In the genomic region with DNA sequence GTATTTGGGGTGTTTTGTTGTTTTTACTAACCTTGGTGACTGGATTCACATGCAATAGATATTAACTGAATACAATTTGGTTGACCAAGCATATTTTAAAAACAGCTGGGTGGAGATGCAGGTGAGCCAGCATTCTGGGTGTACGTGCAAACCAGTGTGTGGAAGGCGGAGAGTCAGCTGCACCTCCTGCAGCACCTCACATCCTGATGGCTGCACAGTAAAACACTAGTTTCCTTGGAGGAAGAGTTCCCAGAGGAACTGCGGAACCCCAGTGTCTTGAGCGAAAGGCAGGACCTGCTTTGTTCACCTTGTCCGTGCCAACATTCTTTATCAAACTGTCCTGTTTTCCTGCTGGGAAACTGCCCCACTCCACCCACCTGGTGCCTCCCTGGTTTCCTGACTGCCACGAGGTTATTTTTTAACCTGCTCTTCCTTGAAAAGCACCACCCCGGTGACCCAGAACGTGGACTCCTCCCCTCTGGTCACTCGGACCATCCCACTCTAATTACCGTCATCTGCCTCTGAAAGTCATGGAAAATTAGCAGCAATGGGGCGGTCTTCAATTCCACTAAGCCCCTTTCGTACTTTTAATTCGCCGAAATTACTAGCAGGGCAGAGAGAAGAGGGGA, we compare ENCODE assay signal across 1 cellular context.
TF ChIP-seq lines count a peak whose summit lies in the region.

No MANE protein-coding gene starts in this region.

TF ChIP-seq in K562, 482 proteins besides CTCF, POLR2A, EP300 and RAD21 (continued from another document):
- TF ChIP-seq, protein P1, sequence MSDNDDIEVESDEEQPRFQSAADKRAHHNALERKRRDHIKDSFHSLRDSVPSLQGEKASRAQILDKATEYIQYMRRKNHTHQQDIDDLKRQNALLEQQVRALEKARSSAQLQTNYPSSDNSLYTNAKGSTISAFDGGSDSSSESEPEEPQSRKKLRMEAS (CRISPR knock-in tag; IDR thresholded peaks at IDR 0.05): 0 out of 2 replicates have a peak, but pooled peaks have one; percentile 13
- TF ChIP-seq SRSF7 (optimal IDR thresholded peaks at IDR 0.05; ENCODE audit: low read depth, low read length) (no peak), KDM4B (IDR thresholded peaks at IDR 0.05; ENCODE audit: borderline replicate concordance in 2 of 2, low read depth in 1 of 2) (no peak), FOSL1 (tag; conservative IDR thresholded peaks at IDR 0.05) (no peak), ZKSCAN3 (CRISPR knock-in tag; IDR thresholded peaks at IDR 0.05) (no peak), EP400 (IDR thresholded peaks at IDR 0.05) (no peak), ESRRA (IDR thresholded peaks at IDR 0.05; ENCODE audit: borderline replicate concordance, low read depth) (no peak), ZNF551 (CRISPR knock-in tag; IDR thresholded peaks at IDR 0.05) (no peak), ZNF583 (CRISPR knock-in tag; IDR thresholded peaks at IDR 0.05) (no peak), NBN (IDR thresholded peaks at IDR 0.05; ENCODE audit: low read depth) (no peak), ZNF316 (IDR thresholded peaks at IDR 0.05) (peak; percentile 54; the same call in 1 of the 2 replicates), SRSF9 (IDR thresholded peaks at IDR 0.05; ENCODE audit: borderline replicate concordance, low read depth, low read length) (no peak)
- TF ChIP-seq, protein P2, sequence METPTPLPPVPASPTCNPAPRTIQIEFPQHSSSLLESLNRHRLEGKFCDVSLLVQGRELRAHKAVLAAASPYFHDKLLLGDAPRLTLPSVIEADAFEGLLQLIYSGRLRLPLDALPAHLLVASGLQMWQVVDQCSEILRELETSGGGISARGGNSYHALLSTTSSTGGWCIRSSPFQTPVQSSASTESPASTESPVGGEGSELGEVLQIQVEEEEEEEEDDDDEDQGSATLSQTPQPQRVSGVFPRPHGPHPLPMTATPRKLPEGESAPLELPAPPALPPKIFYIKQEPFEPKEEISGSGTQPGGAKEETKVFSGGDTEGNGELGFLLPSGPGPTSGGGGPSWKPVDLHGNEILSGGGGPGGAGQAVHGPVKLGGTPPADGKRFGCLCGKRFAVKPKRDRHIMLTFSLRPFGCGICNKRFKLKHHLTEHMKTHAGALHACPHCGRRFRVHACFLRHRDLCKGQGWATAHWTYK (CRISPR knock-in tag; IDR thresholded peaks at IDR 0.05): no peak
- TF ChIP-seq, protein P3, sequence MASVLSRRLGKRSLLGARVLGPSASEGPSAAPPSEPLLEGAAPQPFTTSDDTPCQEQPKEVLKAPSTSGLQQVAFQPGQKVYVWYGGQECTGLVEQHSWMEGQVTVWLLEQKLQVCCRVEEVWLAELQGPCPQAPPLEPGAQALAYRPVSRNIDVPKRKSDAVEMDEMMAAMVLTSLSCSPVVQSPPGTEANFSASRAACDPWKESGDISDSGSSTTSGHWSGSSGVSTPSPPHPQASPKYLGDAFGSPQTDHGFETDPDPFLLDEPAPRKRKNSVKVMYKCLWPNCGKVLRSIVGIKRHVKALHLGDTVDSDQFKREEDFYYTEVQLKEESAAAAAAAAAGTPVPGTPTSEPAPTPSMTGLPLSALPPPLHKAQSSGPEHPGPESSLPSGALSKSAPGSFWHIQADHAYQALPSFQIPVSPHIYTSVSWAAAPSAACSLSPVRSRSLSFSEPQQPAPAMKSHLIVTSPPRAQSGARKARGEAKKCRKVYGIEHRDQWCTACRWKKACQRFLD (CRISPR knock-in tag; IDR thresholded peaks at IDR 0.05): no peak
- TF ChIP-seq, protein P4, sequence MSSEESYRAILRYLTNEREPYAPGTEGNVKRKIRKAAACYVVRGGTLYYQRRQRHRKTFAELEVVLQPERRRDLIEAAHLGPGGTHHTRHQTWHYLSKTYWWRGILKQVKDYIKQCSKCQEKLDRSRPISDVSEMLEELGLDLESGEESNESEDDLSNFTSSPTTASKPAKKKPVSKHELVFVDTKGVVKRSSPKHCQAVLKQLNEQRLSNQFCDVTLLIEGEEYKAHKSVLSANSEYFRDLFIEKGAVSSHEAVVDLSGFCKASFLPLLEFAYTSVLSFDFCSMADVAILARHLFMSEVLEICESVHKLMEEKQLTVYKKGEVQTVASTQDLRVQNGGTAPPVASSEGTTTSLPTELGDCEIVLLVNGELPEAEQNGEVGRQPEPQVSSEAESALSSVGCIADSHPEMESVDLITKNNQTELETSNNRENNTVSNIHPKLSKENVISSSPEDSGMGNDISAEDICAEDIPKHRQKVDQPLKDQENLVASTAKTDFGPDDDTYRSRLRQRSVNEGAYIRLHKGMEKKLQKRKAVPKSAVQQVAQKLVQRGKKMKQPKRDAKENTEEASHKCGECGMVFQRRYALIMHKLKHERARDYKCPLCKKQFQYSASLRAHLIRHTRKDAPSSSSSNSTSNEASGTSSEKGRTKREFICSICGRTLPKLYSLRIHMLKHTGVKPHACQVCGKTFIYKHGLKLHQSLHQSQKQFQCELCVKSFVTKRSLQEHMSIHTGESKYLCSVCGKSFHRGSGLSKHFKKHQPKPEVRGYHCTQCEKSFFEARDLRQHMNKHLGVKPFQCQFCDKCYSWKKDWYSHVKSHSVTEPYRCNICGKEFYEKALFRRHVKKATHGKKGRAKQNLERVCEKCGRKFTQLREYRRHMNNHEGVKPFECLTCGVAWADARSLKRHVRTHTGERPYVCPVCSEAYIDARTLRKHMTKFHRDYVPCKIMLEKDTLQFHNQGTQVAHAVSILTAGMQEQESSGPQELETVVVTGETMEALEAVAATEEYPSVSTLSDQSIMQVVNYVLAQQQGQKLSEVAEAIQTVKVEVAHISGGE (CRISPR knock-in tag; IDR thresholded peaks at IDR 0.05): peak in 1 of 3 experiments; percentile 21; a peak in 1 of 6 replicates
- TF ChIP-seq, protein P5, sequence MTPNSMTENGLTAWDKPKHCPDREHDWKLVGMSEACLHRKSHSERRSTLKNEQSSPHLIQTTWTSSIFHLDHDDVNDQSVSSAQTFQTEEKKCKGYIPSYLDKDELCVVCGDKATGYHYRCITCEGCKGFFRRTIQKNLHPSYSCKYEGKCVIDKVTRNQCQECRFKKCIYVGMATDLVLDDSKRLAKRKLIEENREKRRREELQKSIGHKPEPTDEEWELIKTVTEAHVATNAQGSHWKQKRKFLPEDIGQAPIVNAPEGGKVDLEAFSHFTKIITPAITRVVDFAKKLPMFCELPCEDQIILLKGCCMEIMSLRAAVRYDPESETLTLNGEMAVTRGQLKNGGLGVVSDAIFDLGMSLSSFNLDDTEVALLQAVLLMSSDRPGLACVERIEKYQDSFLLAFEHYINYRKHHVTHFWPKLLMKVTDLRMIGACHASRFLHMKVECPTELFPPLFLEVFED (CRISPR knock-in tag; conservative IDR thresholded peaks at IDR 0.05): no peak
- TF ChIP-seq, protein P6, sequence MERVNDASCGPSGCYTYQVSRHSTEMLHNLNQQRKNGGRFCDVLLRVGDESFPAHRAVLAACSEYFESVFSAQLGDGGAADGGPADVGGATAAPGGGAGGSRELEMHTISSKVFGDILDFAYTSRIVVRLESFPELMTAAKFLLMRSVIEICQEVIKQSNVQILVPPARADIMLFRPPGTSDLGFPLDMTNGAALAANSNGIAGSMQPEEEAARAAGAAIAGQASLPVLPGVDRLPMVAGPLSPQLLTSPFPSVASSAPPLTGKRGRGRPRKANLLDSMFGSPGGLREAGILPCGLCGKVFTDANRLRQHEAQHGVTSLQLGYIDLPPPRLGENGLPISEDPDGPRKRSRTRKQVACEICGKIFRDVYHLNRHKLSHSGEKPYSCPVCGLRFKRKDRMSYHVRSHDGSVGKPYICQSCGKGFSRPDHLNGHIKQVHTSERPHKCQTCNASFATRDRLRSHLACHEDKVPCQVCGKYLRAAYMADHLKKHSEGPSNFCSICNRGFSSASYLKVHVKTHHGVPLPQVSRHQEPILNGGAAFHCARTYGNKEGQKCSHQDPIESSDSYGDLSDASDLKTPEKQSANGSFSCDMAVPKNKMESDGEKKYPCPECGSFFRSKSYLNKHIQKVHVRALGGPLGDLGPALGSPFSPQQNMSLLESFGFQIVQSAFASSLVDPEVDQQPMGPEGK (CRISPR knock-in tag; IDR thresholded peaks at IDR 0.05; ENCODE audit: borderline replicate concordance): no peak
